In genomic region chr10:94065344-94065743, GRCh38 we compare ENCODE assay signal across 23 cellular contexts.
DNase-seq lines count a peak whose midpoint lies in the region; ATAC-seq and TF ChIP-seq lines count a peak whose summit lies in the region.
"Had no signal": no experiment of that assay in that cellular context is flagged by ENCODE, and none has a peak within 500 bp of the region (broad histone marks: within the 10 kb centered on the region; RNA-seq: fewer than 3 reads in every experiment).

No MANE protein-coding gene starts in this region.

- POLR2A ChIA-PET in HEK293 (lab: Yijun Ruan, JAX), result no interaction called here
- POLR2A ChIA-PET in CD4-positive, alpha-beta memory T cell (lab: Charles Lee; ENCODE audit: partially characterized antibody), result no interaction called here

- CTCF ChIA-PET in HEK293 (lab: Yijun Ruan, JAX), result interaction anchor here (1.6 kb wide), 1 partner anchor 149 kb away, joined by 4 read pairs; no protein-coding TSS in a partner anchor
- CTCF ChIA-PET in CD4-positive, alpha-beta memory T cell (lab: Charles Lee; ENCODE audit: partially characterized antibody), result no interaction called here

- H3K27ac Mint-ChIP-seq in CD4-positive, alpha-beta memory T cell, result no peak overlapping the region
- H3K27ac Mint-ChIP-seq: activated B cell treated with CpG ODN at 0.5 μM for 24 hours; activated CD8-positive, alpha-beta T cell treated with anti-CD3 and anti-CD28 coated beads for 36 hours; CD4-positive, alpha-beta T cell; T-helper 2 cell treated with Interferon-gamma antibody and Interleukin-4, amounts not matched to agents 5 μg/mL and 100 μg/mL, for 36 hours had no signal

- intact Hi-C loops in colonic mucosa (cut with DNase I) (no loop called here), right lobe of liver (cut with DNase I) (no loop called here)
- intact Hi-C loops in CD4-positive, alpha-beta memory T cell (cut with micrococcal nuclease), result no loop called here

- H3K4me3 Mint-ChIP-seq in CD4-positive, alpha-beta memory T cell, result no peak overlapping the region
- H3K4me3 Mint-ChIP-seq: activated B cell treated with CpG ODN at 0.5 μM for 24 hours; activated CD8-positive, alpha-beta T cell treated with anti-CD3 and anti-CD28 coated beads for 36 hours; CD4-positive, alpha-beta T cell; neural crest cell; T-helper 2 cell treated with Interferon-gamma antibody and Interleukin-4, amounts not matched to agents 5 μg/mL and 100 μg/mL, for 36 hours had no signal

- 20% methylated on average over 3 of the region's 3 CpGs for WGBS in right lobe of liver (ENCODE audit: insufficient coverage, low coverage, low lambda C conversion rate, missing lambda C conversion rate)

- TF ChIP-seq CTCF in AG10803 (conservative IDR thresholded peaks at IDR 0.05; ENCODE audit: low read length), result no peak
- TF ChIP-seq CTCF in HEK293 (tag by site-specific recombination; IDR thresholded peaks at IDR 0.05), result no peak
- no peak for TF ChIP-seq CTCF in colonic mucosa (IDR thresholded peaks at IDR 0.05)
- no peak for TF ChIP-seq CTCF in right lobe of liver (IDR thresholded peaks at IDR 0.05)

- H3K9me3 ChIP-seq in HEK293 (ENCODE audit: control insufficient read depth, insufficient read depth, low read depth, low read length), result no peaks in the 10 kb centered on the region
- H3K9me3 ChIP-seq in colonic mucosa, result no peaks in the 10 kb centered on the region
- no peaks in the 10 kb centered on the region for H3K9me3 ChIP-seq in right lobe of liver
- no peaks in the 10 kb centered on the region for H3K9me3 ChIP-seq in CD4-positive, alpha-beta memory T cell (ENCODE audit: control insufficient read depth in 1 of 2, low read length in 2 of 2)
- H3K9me3 ChIP-seq: heart right ventricle, left ventricle myocardium inferior had no signal

- H3K9ac ChIP-seq in colonic mucosa (ENCODE audit: low read depth in 2 of 2, low read length in 2 of 2), result no peak overlapping the region

- H3K27me3 ChIP-seq in colonic mucosa (no peaks in the 10 kb centered on the region), right lobe of liver (no peaks in the 10 kb centered on the region)
- H3K27me3 ChIP-seq in CD4-positive, alpha-beta memory T cell (ENCODE audit: insufficient read depth, low read length), result no peaks in the 10 kb centered on the region
- H3K27me3 ChIP-seq: heart right ventricle had no signal

- DNase-seq in AG10803 (ENCODE audit: low read depth) (peak; percentile 63), colonic mucosa (no peak), right lobe of liver (no peak), NOMO-1 treated with dmso at 0.1 percent for 144 hours (lab: John Stamatoyannopoulos, UW; ENCODE audit: unreplicated experiment) (no peak)
- no peak for DNase-seq in CD4-positive, alpha-beta memory T cell
- DNase-seq: activated B cell treated with CpG ODN at 0.5 μM for 24 hours; activated CD8-positive, alpha-beta T cell treated with anti-CD3 and anti-CD28 coated beads for 36 hours; CD4-positive, alpha-beta T cell; cortex of kidney; GDM1; heart right ventricle; left ventricle myocardium inferior; MV-4-11; NCI-H2029 treated with DMSO at 0.1 percent for 48 hours; NCI-H446 treated with DMSO at 0.1 percent for 48 hours; NK-92 treated with Interleukin-12 subunit alpha and Interleukin-12 subunit beta, amount 100 ng/mL, for 24 hours; posterior cingulate gyrus had no signal

- peaks cover 0 to 4% (median 1%) of the 10 kb centered on the region in 8 donors for H3K9me3 Mint-ChIP-seq in CD4-positive, alpha-beta memory T cell
- H3K9me3 Mint-ChIP-seq: activated B cell treated with CpG ODN at 0.5 μM for 24 hours; activated CD8-positive, alpha-beta T cell treated with anti-CD3 and anti-CD28 coated beads for 36 hours; CD4-positive, alpha-beta T cell; neural crest cell; T-helper 2 cell treated with Interferon-gamma antibody and Interleukin-4, amounts not matched to agents 5 μg/mL and 100 μg/mL, for 36 hours had no signal

- TF ChIP-seq POLR2A in right lobe of liver (IDR thresholded peaks at IDR 0.05), result no peak

- H3K36me3 ChIP-seq in HEK293 (ENCODE audit: control insufficient read depth in 2 of 2, insufficient read depth in 1 of 2, low read length in 2 of 2), result no peaks in the 10 kb centered on the region
- no peaks in the 10 kb centered on the region for H3K36me3 ChIP-seq in colonic mucosa
- H3K36me3 ChIP-seq in right lobe of liver, result no peaks in the 10 kb centered on the region
- no peaks in the 10 kb centered on the region for H3K36me3 ChIP-seq in CD4-positive, alpha-beta memory T cell (ENCODE audit: insufficient read depth, low read length)
- H3K36me3 ChIP-seq: heart right ventricle, left ventricle myocardium inferior had no signal

- H3K36me3 Mint-ChIP-seq in CD4-positive, alpha-beta memory T cell, result no peaks in the 10 kb centered on the region

- H3K27ac ChIP-seq in HEK293 (ENCODE audit: extremely low read depth, low read depth, low read length), result no peak overlapping the region
- H3K27ac ChIP-seq in colonic mucosa, result peak overlapping the region; percentile 8
- H3K27ac ChIP-seq in right lobe of liver, result peak overlapping the region in 1 of 3 donors; percentile 16
- H3K27ac ChIP-seq in CD4-positive, alpha-beta memory T cell (ENCODE audit: low read depth, low read length), result no peak overlapping the region
- H3K27ac ChIP-seq: heart right ventricle, left ventricle myocardium inferior had no signal

- no peak overlapping the region for H3K4me3 ChIP-seq in AG10803 (ENCODE audit: low read length)
- no peak overlapping the region for H3K4me3 ChIP-seq in HEK293 (ENCODE audit: low read depth, low read length)
- no peak overlapping the region for H3K4me3 ChIP-seq in colonic mucosa
- no peak overlapping the region for H3K4me3 ChIP-seq in right lobe of liver
- H3K4me3 ChIP-seq in CD4-positive, alpha-beta memory T cell (ENCODE audit: low read length in 2 of 2), result no peak overlapping the region
- H3K4me3 ChIP-seq: heart right ventricle, left ventricle myocardium inferior had no signal

- H3K4me1 ChIP-seq in HEK293 (ENCODE audit: control insufficient read depth, insufficient read depth, low read length) (peaks cover 9% of the 10 kb centered on the region), colonic mucosa (peaks cover 4% of the 10 kb centered on the region), right lobe of liver (peaks cover 0 to 17% (median 5%) of the 10 kb centered on the region in 4 donors)
- no peaks in the 10 kb centered on the region for H3K4me1 ChIP-seq in CD4-positive, alpha-beta memory T cell (ENCODE audit: insufficient read depth, low read length)

- H3K27me3 Mint-ChIP-seq in CD4-positive, alpha-beta memory T cell, result peaks cover 0 to 5% of the 10 kb centered on the region in 2 donors
- H3K27me3 Mint-ChIP-seq: activated CD8-positive, alpha-beta T cell treated with anti-CD3 and anti-CD28 coated beads for 36 hours had no signal

- peak; percentile 52 to 85 (median 74) for ATAC-seq in right lobe of liver
- no peak for ATAC-seq in GM18907 (IDR thresholded peaks at IDR 0.05; ENCODE audit: unreplicated experiment)
- ATAC-seq: activated CD8-positive, alpha-beta T cell treated with anti-CD3 and anti-CD28 coated beads for 36 hours; HCT116; heart right ventricle; SK-N-SH treated with all-trans-retinoic acid at 6 μM for 48 hours had no signal

- no peaks in the 10 kb centered on the region for H3K4me1 Mint-ChIP-seq in CD4-positive, alpha-beta memory T cell
- H3K4me1 Mint-ChIP-seq: activated B cell treated with CpG ODN at 0.5 μM for 24 hours had no signal

TF ChIP-seq in HEK293, 187 proteins besides CTCF, POLR2A, EP300 and RAD21:
- TF ChIP-seq ZNF335 (tag by site-specific recombination; conservative IDR thresholded peaks at IDR 0.05) (0 out of 2 replicates have a peak, but pooled peaks have one; percentile 16), SP7 (tag by site-specific recombination; IDR thresholded peaks at IDR 0.05) (0 out of 2 replicates have a peak, but pooled peaks have one; percentile 15), ATF2 (tag by site-specific recombination; IDR thresholded peaks at IDR 0.05; ENCODE audit: low read depth) (no peak)
